Comparison of ENCODE assay signal across 9 cellular contexts in the genomic region with DNA sequence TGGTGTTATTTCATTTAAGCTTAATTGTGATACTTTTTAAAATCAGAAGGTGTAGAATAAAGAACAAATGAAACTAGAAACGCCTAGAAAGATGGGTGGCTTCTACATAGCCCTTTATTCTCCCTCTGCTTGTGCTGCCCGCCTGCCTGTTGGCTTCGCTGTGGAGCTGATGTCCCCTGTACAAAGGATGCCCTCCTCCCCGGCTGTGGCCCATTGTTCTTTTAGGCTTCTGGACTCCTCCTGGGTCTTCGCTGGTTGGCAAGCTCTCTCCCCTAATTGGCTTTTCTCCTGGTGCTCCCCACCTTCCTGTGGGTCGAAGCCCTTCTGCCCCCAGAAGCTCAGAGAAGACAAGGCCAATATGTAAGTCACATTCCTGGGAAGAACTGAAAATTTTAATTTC.
"Had no signal": no experiment of that assay in that cellular context is flagged by ENCODE, and none has a peak within 500 bp of the region (broad histone marks: within the 10 kb centered on the region; RNA-seq: fewer than 3 reads in every experiment).

No MANE protein-coding gene starts in this region.

- H3K27ac ChIP-seq: GM23248, HL-60, KMS-11 had no signal

- H3K4me3 Mint-ChIP-seq: HFFc6 had no signal

- DNase-seq: GM23248, HFFc6, KBM-7 had no signal

- ATAC-seq: HCT116, HepG2 had no signal

- H3K36me3 Mint-ChIP-seq: IgD-negative memory B cell had no signal

- H3K4me2 ChIP-seq: KMS-11 had no signal

- H3K4me3 ChIP-seq: GM23248, HAP-1 had no signal

- H3K9me3 Mint-ChIP-seq: HFFc6 had no signal

- H3K36me3 ChIP-seq: HAP-1 had no signal

- H3K27ac Mint-ChIP-seq: HFFc6 had no signal

- H3K4me1 Mint-ChIP-seq: IgD-negative memory B cell had no signal

- H2AFZ ChIP-seq: GM23248 had no signal
